18 cellular contexts compared by ENCODE assay signal in genomic region chr3:66803706-66804496, GRCh38.
DNase-seq lines count a peak whose midpoint lies in the region; ATAC-seq and TF ChIP-seq lines count a peak whose summit lies in the region.
"Had no signal": no experiment of that assay in that cellular context is flagged by ENCODE, and none has a peak within 500 bp of the region (broad histone marks: within the 10 kb centered on the region; RNA-seq: fewer than 3 reads in every experiment).

No MANE protein-coding gene starts in this region.

- H3K4me3 Mint-ChIP-seq in activated CD8-positive, alpha-beta T cell treated with anti-CD3 and anti-CD28 coated beads for 36 hours: no peak overlapping the region
- no peak overlapping the region for H3K4me3 Mint-ChIP-seq in activated CD8-positive, alpha-beta T cell treated with anti-CD3 and anti-CD28 coated beads, Interleukin-2, amount 10 ng/mL, durations not matched to agents 7 days and 5 days
- H3K4me3 Mint-ChIP-seq: CD14-positive monocyte had no signal

- H2BK120ac ChIP-seq in mesendoderm (ENCODE audit: low read depth, low read length): no peak overlapping the region

- H3K27ac Mint-ChIP-seq in activated CD8-positive, alpha-beta T cell treated with anti-CD3 and anti-CD28 coated beads for 36 hours: no peak overlapping the region
- H3K27ac Mint-ChIP-seq in activated CD8-positive, alpha-beta T cell treated with anti-CD3 and anti-CD28 coated beads, Interleukin-2, amount 10 ng/mL, durations not matched to agents 7 days and 5 days: no peak overlapping the region
- H3K27ac Mint-ChIP-seq: CD14-positive monocyte had no signal

- H3K27ac ChIP-seq in mesendoderm (ENCODE audit: low read depth, low read length) (no peak overlapping the region), subcutaneous abdominal adipose tissue (ENCODE audit: low read depth, low read length) (peak overlapping the region; percentile 84)
- H3K27ac ChIP-seq: PC-9 had no signal

- H3K23ac ChIP-seq in mesendoderm (ENCODE audit: low read length): no peak overlapping the region

- H3K56ac ChIP-seq in mesendoderm (ENCODE audit: low read length): no peak overlapping the region

- CTCF ChIA-PET in activated CD8-positive, alpha-beta T cell treated with anti-CD3 and anti-CD28 coated beads for 36 hours (lab: Charles Lee): interaction anchor here (0.8 to 4.7 kb wide), 9 partner anchors 11 to 549 kb away, joined by 3 to 26 read pairs (median 3); no protein-coding TSS in a partner anchor
- CTCF ChIA-PET in activated CD8-positive, alpha-beta T cell treated with anti-CD3 and anti-CD28 coated beads, Interleukin-2, amount 10 ng/mL, durations not matched to agents 7 days and 5 days (lab: Charles Lee): interaction anchor here (0.8 to 4.3 kb wide), 8 partner anchors 11 to 549 kb away, joined by 3 to 20 read pairs (median 4); no protein-coding TSS in a partner anchor

- peaks cover 7% of the 10 kb centered on the region for H3K4me1 Mint-ChIP-seq in activated CD8-positive, alpha-beta T cell treated with anti-CD3 and anti-CD28 coated beads for 36 hours (ENCODE audit: low read depth)
- H3K4me1 Mint-ChIP-seq in activated CD8-positive, alpha-beta T cell treated with anti-CD3 and anti-CD28 coated beads, Interleukin-2, amount 10 ng/mL, durations not matched to agents 7 days and 5 days (ENCODE audit: low read depth): peaks cover 7% of the 10 kb centered on the region

- H2BK5ac ChIP-seq in mesendoderm (ENCODE audit: low read length): no peak overlapping the region

- peaks cover 3% of the 10 kb centered on the region for H3K4me1 ChIP-seq in mesendoderm (ENCODE audit: control insufficient read depth, low read depth, low read length)
- peaks cover 5 to 18% (median 11%) of the 10 kb centered on the region in 5 donors for H3K4me1 ChIP-seq in subcutaneous abdominal adipose tissue (ENCODE audit: control insufficient read depth in 5 of 5, insufficient read depth in 5 of 5, low read length in 5 of 5)

- H3K27me3 ChIP-seq in mesendoderm (ENCODE audit: insufficient read depth, low read length, poor library complexity): no peaks in the 10 kb centered on the region
- H3K27me3 ChIP-seq in subcutaneous abdominal adipose tissue (ENCODE audit: control insufficient read depth in 5 of 5, insufficient read depth in 4 of 5, low read length in 5 of 5): no peaks in the 10 kb centered on the region

- no peaks in the 10 kb centered on the region for H3K9me3 ChIP-seq in subcutaneous abdominal adipose tissue (ENCODE audit: control insufficient read depth in 5 of 5, low read length in 5 of 5)
- H3K9me3 ChIP-seq: HAP-1, SK-N-SH had no signal

- H3K9me3 Mint-ChIP-seq in activated CD8-positive, alpha-beta T cell treated with anti-CD3 and anti-CD28 coated beads for 36 hours: no peaks in the 10 kb centered on the region
- no peaks in the 10 kb centered on the region for H3K9me3 Mint-ChIP-seq in activated CD8-positive, alpha-beta T cell treated with anti-CD3 and anti-CD28 coated beads, Interleukin-2, amount 10 ng/mL, durations not matched to agents 7 days and 5 days (ENCODE audit: insufficient read depth)

- H3K36me3 Mint-ChIP-seq in activated CD8-positive, alpha-beta T cell treated with anti-CD3 and anti-CD28 coated beads for 36 hours (ENCODE audit: low read depth): no peaks in the 10 kb centered on the region
- no peaks in the 10 kb centered on the region for H3K36me3 Mint-ChIP-seq in activated CD8-positive, alpha-beta T cell treated with anti-CD3 and anti-CD28 coated beads, Interleukin-2, amount 10 ng/mL, durations not matched to agents 7 days and 5 days (ENCODE audit: low read depth)
- H3K36me3 Mint-ChIP-seq: CD14-positive monocyte had no signal

- POLR2A ChIA-PET in activated CD8-positive, alpha-beta T cell treated with anti-CD3 and anti-CD28 coated beads for 36 hours (lab: Charles Lee): no interaction called here
- POLR2A ChIA-PET in activated CD8-positive, alpha-beta T cell treated with anti-CD3 and anti-CD28 coated beads, Interleukin-2, amount 10 ng/mL, durations not matched to agents 7 days and 5 days (lab: Charles Lee): no interaction called here

- H3K27me3 Mint-ChIP-seq in activated CD8-positive, alpha-beta T cell treated with anti-CD3 and anti-CD28 coated beads for 36 hours: peaks cover 9% of the 10 kb centered on the region
- no peaks in the 10 kb centered on the region for H3K27me3 Mint-ChIP-seq in activated CD8-positive, alpha-beta T cell treated with anti-CD3 and anti-CD28 coated beads, Interleukin-2, amount 10 ng/mL, durations not matched to agents 7 days and 5 days (ENCODE audit: low read depth)

- no CpG with 5 or more reads among the region's 6 CpGs for WGBS in mesendoderm (ENCODE audit: extremely low coverage, insufficient coverage, low lambda C conversion rate)

- H3K4ac ChIP-seq in mesendoderm (ENCODE audit: low read depth, low read length): peak overlapping the region; percentile 36

- ATAC-seq in activated CD8-positive, alpha-beta T cell treated with anti-CD3 and anti-CD28 coated beads for 36 hours: no peak
- ATAC-seq in activated CD8-positive, alpha-beta T cell treated with anti-CD3 and anti-CD28 coated beads, Interleukin-2, amount 10 ng/mL, durations not matched to agents 7 days and 5 days: no peak

- no peaks in the 10 kb centered on the region for H3K36me3 ChIP-seq in mesendoderm (ENCODE audit: control insufficient read depth, insufficient read depth, low read length)
- H3K36me3 ChIP-seq in subcutaneous abdominal adipose tissue (ENCODE audit: control insufficient read depth in 5 of 5, insufficient read depth in 5 of 5, low read length in 5 of 5): no peaks in the 10 kb centered on the region
- H3K36me3 ChIP-seq: HAP-1 had no signal

- H4K5ac ChIP-seq in mesendoderm (ENCODE audit: low read length): no peak overlapping the region

- no peak overlapping the region for H3K18ac ChIP-seq in mesendoderm (ENCODE audit: low read length)

- H3K9ac ChIP-seq in mesendoderm (ENCODE audit: low read length): no peak overlapping the region
- H3K9ac ChIP-seq in subcutaneous abdominal adipose tissue (ENCODE audit: low read length in 5 of 5): no peak overlapping the region
- H3K9ac ChIP-seq: SK-N-SH had no signal

- H3K4me3 ChIP-seq in mesendoderm (ENCODE audit: low read length) (no peak overlapping the region), subcutaneous abdominal adipose tissue (ENCODE audit: low read depth in 1 of 5, low read length in 5 of 5) (peak overlapping the region in 1 of 5 donors; percentile 25)
- H3K4me3 ChIP-seq: HAP-1, PC-9 had no signal

- H4K8ac ChIP-seq in mesendoderm (ENCODE audit: low read depth, low read length): no peak overlapping the region

- intact Hi-C loops in activated CD8-positive, alpha-beta T cell treated with anti-CD3 and anti-CD28 coated beads for 36 hours (cut with micrococcal nuclease): no loop called here

- TF ChIP-seq CTCF in activated CD8-positive, alpha-beta T cell treated with anti-CD3 and anti-CD28 coated beads for 36 hours (IDR thresholded peaks at IDR 0.05): no peak

- no peak overlapping the region for H2AK5ac ChIP-seq in mesendoderm (ENCODE audit: low read length)

- no peaks in the 10 kb centered on the region for H3K79me1 ChIP-seq in mesendoderm (ENCODE audit: low read length)

- H3K4me2 ChIP-seq in mesendoderm (ENCODE audit: low read length): no peak overlapping the region
- H3K4me2 ChIP-seq: PC-9, SK-N-SH had no signal

- H3K79me2 ChIP-seq in mesendoderm (ENCODE audit: control insufficient read depth, insufficient read depth, low read length): no peaks in the 10 kb centered on the region

- H2BK15ac ChIP-seq in mesendoderm (replicated peaks; ENCODE audit: low read depth): no peak overlapping the region

- DNase-seq in activated CD8-positive, alpha-beta T cell treated with anti-CD3 and anti-CD28 coated beads for 36 hours: peak; percentile 12
- DNase-seq in activated CD8-positive, alpha-beta T cell treated with anti-CD3 and anti-CD28 coated beads, Interleukin-2, amount 10 ng/mL, durations not matched to agents 7 days and 5 days: no peak
- peak; percentile 53 for DNase-seq in dermis blood vessel endothelial cell
- no peak for DNase-seq in mesendoderm
- no peak for DNase-seq in AG08396 (ENCODE audit: low spot score)
- DNase-seq in OCI-M1 (lab: John Stamatoyannopoulos, UW): no peak
- no peak for DNase-seq in HT-29 (ENCODE audit: low spot score)
- DNase-seq: 8988T; COR-L47; DMS153; NCI-H1092; NCI-H345; NK-92 treated with Interleukin-12 subunit alpha and Interleukin-12 subunit beta, amount 100 ng/mL, for 24 hours; PC-9; SK-N-SH had no signal

Comparison
In these comparisons a context has a peak if more than half of its experiments do, and no peak if none do; other contexts are left out.
1. DNase-seq: peak in activated CD8-positive, alpha-beta T cell treated with anti-CD3 and anti-CD28 coated beads for 36 hours (single experiment) and dermis blood vessel endothelial cell (single experiment); none in activated CD8-positive, alpha-beta T cell treated with anti-CD3 and anti-CD28 coated beads, Interleukin-2, amount 10 ng/mL, durations not matched to agents 7 days and 5 days (single experiment), mesendoderm (single experiment), AG08396 (single experiment), OCI-M1 (single experiment) and HT-29 (single experiment).